ENCODE assay signal across 8 cellular contexts in the genomic region with DNA sequence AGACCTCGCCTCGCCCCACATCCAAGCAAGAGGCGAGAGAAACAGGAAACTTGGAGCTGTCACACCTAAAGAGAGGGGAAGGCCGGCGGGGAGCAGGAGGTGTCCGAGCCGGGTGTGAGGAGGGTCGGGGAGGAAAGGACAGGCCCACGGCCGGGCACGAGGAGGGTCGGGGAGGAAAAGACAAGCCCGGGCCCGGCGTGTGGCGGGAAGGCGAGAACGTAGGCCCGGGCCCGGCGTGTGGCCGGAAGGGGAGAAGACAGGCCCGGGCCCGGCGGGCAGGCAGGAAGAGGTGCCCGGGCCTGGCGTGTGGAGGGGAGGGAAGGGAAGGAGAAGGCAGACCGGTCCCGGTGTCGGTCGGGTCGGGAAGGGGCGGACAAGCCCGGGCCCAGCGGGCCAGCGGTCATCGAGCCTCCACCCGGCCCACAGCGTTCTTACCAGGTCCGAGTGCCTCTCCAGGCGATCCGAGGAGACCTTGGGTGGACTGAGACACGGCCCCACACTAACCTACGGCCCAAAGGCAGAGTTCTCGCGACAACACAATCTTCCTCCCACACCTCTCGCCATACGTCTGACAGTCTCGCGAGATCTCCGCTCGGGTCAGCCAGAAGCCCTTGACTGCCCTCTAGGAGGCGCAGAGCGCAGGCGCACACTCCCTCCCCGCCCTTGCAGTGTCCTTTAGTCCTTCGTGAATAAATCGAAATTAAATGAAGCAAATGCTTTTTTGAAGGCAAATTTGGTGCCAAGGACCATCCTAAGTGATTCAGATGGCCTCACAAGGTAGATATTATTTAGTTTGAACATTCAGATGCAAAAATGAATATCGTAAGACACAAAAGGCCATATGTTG. TPM values are rescaled to one million over a fixed set of nuclear protein-coding genes. Genes with fewer than 3 reads are reported as not detected.
A peak's percentile ranks its signal among the peaks of the same experiment; 100 is the strongest.
DNase-seq lines count a peak whose midpoint lies in the region; ATAC-seq, FAIRE-seq and TF ChIP-seq lines count a peak whose summit lies in the region.

A gene (minus strand): TSS at position 533 of the 847 bp plus-strand sequence. CDS start 13,943 bp downstream, outside the sequence.

- no peak for FAIRE-seq in HepG2 (lab: Jason Lieb, UNC)

- TF ChIP-seq EP300 in HepG2 (IDR thresholded peaks at IDR 0.05; ENCODE audit: low read depth in 2 of 2, low read length in 2 of 2): 0 out of 4 replicates have a peak, but pooled peaks of 1 of the 2 experiments have one; percentile 6
- TF ChIP-seq EP300 in HepG2 (CRISPR knock-in tag; IDR thresholded peaks at IDR 0.05; ENCODE audit: borderline replicate concordance): no peak

- peak; percentile 92 for TF ChIP-seq CTCF in HepG2 (CRISPR knock-in tag; IDR thresholded peaks at IDR 0.05)

- H3K36me3 ChIP-seq in HepG2 (replicated peaks in 1 of 2; ENCODE audit: control insufficient read depth in 1 of 2, insufficient read depth in 2 of 2, low read length in 2 of 2): peaks cover 0 to 6% of the 10 kb centered on the region in 2 experiments; a peak in 2 of 5 replicates

- TF ChIP-seq RAD21 in HepG2 (CRISPR knock-in tag; IDR thresholded peaks at IDR 0.05): no peak

- H3K4me2 ChIP-seq in HepG2 (ENCODE audit: low read depth, low read length): peak within 1 kb of the TSS; percentile 93

- POLR2A ChIA-PET in HepG2 (lab: Yijun Ruan, JAX): interaction anchor here (1.9 to 3.8 kb wide), 7 partner anchors 7 to 26 kb away, joined by 8 to 53 read pairs (median 22); no protein-coding TSS in a partner anchor

- peaks cover 79% of the 10 kb centered on the region for H3K4me1 ChIP-seq in HepG2 (ENCODE audit: insufficient read depth, low read length)

- BruUV-seq in HepG2 (replicated peaks; lab: Mats Ljungman, UMichigan): no TSS peak

- no peaks in the 10 kb centered on the region for H3K27me3 Mint-ChIP-seq in dendritic cell treated with granulocyte-macrophage colony-stimulating factor and Interleukin-4, amounts not matched to agents 40 ng/mL and 50 ng/mL, for 4 days

- H3K9me3 Mint-ChIP-seq in dendritic cell treated with granulocyte-macrophage colony-stimulating factor and Interleukin-4, amounts not matched to agents 40 ng/mL and 50 ng/mL, for 4 days: no peaks in the 10 kb centered on the region

- TF ChIP-seq POLR2A in HepG2 (IDR thresholded peaks at IDR 0.05; ENCODE audit: insufficient read depth in 1 of 2, low read depth in 2 of 2, low read length in 2 of 2): peak; percentile 95 to 97

- H3K27me3 ChIP-seq in HepG2 (ENCODE audit: control insufficient read depth in 1 of 2, insufficient read depth in 2 of 2, low read length in 2 of 2): no peaks in the 10 kb centered on the region; a peak in 1 of 5 replicates

- peaks cover 60% of the 10 kb centered on the region for H3K4me1 Mint-ChIP-seq in dendritic cell treated with granulocyte-macrophage colony-stimulating factor and Interleukin-4, amounts not matched to agents 40 ng/mL and 50 ng/mL, for 4 days (ENCODE audit: low read depth)

- ATAC-seq in GM19328 (IDR thresholded peaks at IDR 0.05; ENCODE audit: unreplicated experiment): peak; percentile 95
- peak; percentile 91 for ATAC-seq in HG03520 (IDR thresholded peaks at IDR 0.05; ENCODE audit: unreplicated experiment)
- peak; percentile 83 for ATAC-seq in HepG2

- WGBS in HepG2 (ENCODE audit: low lambda C conversion rate): 1% methylated on average over 33 of the region's 59 CpGs

- peak; percentile 40 to 96 (median 88) for DNase-seq in C1 segment of cervical spinal cord (lab: John Stamatoyannopoulos, UW)
- DNase-seq in NCI-H526 treated with DMSO at 0.1 percent for 48 hours (lab: John Stamatoyannopoulos, UW): peak; percentile 87
- DNase-seq in activated CD4-positive, alpha-beta T cell treated with anti-CD3 and anti-CD28 coated beads, Interleukin-2, amount 50 U/mL, for 1 hour: peak; percentile 97
- DNase-seq in HepG2 (ENCODE audit: low spot score): peak; percentile 97
- DNase-seq in stimulated activated CD4-positive, alpha-beta T cell treated with anti-CD3 and anti-CD28 coated beads, Interleukin-4, amount 100 ng/mL, for 1 hour: peak; percentile 95

- intact Hi-C loops in dendritic cell treated with granulocyte-macrophage colony-stimulating factor and Interleukin-4, amounts not matched to agents 40 ng/mL and 50 ng/mL, for 4 days (cut with micrococcal nuclease): no loop called here
- intact Hi-C loops in HepG2 (cut with micrococcal nuclease; ENCODE audit: unreplicated experiment): loop anchor here (1.0 to 5.0 kb wide), 2 partner anchors 22 to 62 kb away; no protein-coding TSS in a partner anchor

- peaks cover 35% of the 10 kb centered on the region for H3K36me3 Mint-ChIP-seq in dendritic cell treated with granulocyte-macrophage colony-stimulating factor and Interleukin-4, amounts not matched to agents 40 ng/mL and 50 ng/mL, for 4 days (ENCODE audit: low read depth)

- peak within 1 kb of the TSS; percentile 97 for H3K4me3 Mint-ChIP-seq in dendritic cell treated with granulocyte-macrophage colony-stimulating factor and Interleukin-4, amounts not matched to agents 40 ng/mL and 50 ng/mL, for 4 days

- peak within 1 kb of the TSS; percentile 86 for H3K27ac ChIP-seq in HepG2 (ENCODE audit: extremely low read length, insufficient read depth, low read length)

- CTCF ChIA-PET in HepG2 (lab: Yijun Ruan, JAX; ENCODE audit: low intra/inter-chr PET ratio, low total read pairs): no interaction called here

- in situ Hi-C loops in HepG2 (cut with HindIII; ENCODE audit: extremely low pct_ligation_motif_present, low pct_unique_long_range_greater_than_20kb): loop anchor here (5.0 kb wide), 1 partner anchor 62 kb away; no protein-coding TSS in a partner anchor

- peak within 1 kb of the TSS; percentile 85 to 92 (median 88) for H3K4me3 ChIP-seq in HepG2 (replicated peaks in 1 of 3; ENCODE audit: insufficient read depth in 1 of 3, low read depth in 2 of 3, low read length in 3 of 3)

- peaks cover 64% of the 10 kb centered on the region for H3K79me2 ChIP-seq in HepG2 (ENCODE audit: insufficient read depth, low read length)

- H4K20me1 ChIP-seq in HepG2 (ENCODE audit: insufficient read depth, low read length): peaks cover 32% of the 10 kb centered on the region

- H3K9me3 ChIP-seq in HepG2 (ENCODE audit: low read length): no peaks in the 10 kb centered on the region

- no peak within 1 kb of the TSS for H2AFZ ChIP-seq in HepG2 (ENCODE audit: low read length)

- H3K9ac ChIP-seq in HepG2 (ENCODE audit: insufficient read depth, low read depth, low read length): peak within 1 kb of the TSS; percentile 96

- H3K27ac Mint-ChIP-seq in dendritic cell treated with granulocyte-macrophage colony-stimulating factor and Interleukin-4, amounts not matched to agents 40 ng/mL and 50 ng/mL, for 4 days: peak within 1 kb of the TSS; percentile 98

TF ChIP-seq in HepG2, 621 proteins besides CTCF, POLR2A, EP300 and RAD21 (continues in another document):
- TF ChIP-seq, protein P1, sequence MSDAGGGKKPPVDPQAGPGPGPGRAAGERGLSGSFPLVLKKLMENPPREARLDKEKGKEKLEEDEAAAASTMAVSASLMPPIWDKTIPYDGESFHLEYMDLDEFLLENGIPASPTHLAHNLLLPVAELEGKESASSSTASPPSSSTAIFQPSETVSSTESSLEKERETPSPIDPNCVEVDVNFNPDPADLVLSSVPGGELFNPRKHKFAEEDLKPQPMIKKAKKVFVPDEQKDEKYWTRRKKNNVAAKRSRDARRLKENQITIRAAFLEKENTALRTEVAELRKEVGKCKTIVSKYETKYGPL (CRISPR knock-in tag; IDR thresholded peaks at IDR 0.05): no peak
- TF ChIP-seq HCFC1 (IDR thresholded peaks at IDR 0.05; ENCODE audit: low read depth, low read length): no peak
- TF ChIP-seq CREM (IDR thresholded peaks at IDR 0.05): no peak
- no peak for TF ChIP-seq CREM (CRISPR knock-in tag; IDR thresholded peaks at IDR 0.05)
- TF ChIP-seq ZNF776 (CRISPR knock-in tag; IDR thresholded peaks at IDR 0.05): no peak
- TF ChIP-seq, protein P2, sequence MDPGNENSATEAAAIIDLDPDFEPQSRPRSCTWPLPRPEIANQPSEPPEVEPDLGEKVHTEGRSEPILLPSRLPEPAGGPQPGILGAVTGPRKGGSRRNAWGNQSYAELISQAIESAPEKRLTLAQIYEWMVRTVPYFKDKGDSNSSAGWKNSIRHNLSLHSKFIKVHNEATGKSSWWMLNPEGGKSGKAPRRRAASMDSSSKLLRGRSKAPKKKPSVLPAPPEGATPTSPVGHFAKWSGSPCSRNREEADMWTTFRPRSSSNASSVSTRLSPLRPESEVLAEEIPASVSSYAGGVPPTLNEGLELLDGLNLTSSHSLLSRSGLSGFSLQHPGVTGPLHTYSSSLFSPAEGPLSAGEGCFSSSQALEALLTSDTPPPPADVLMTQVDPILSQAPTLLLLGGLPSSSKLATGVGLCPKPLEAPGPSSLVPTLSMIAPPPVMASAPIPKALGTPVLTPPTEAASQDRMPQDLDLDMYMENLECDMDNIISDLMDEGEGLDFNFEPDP (CRISPR knock-in tag; conservative IDR thresholded peaks at IDR 0.05): no peak
- no peak for TF ChIP-seq GTF2F1 (IDR thresholded peaks at IDR 0.05; ENCODE audit: low read length)
- TF ChIP-seq ZNF878 (CRISPR knock-in tag; IDR thresholded peaks at IDR 0.05): peak; percentile 58; the same call in 1 of the 2 replicates

RNA-seq across cellular contexts. Expression of the gene that starts here (rescaled TPM):
- total RNA-seq in HepG2 (2016; rRNA removed; fragmentation: Illumina TruSeq; extraction: Trizol): 306 and 519 TPM in 2 replicates
- 41.5 and 47.9 TPM in 2 replicates for total RNA-seq in HepG2 (2016; cell fraction: cytosol; rRNA removed; fragmentation: Illumina TruSeq; extraction: Trizol; ENCODE audit: low read depth)
- total RNA-seq in HepG2 (2016; cell fraction: insoluble cytoplasmic fraction; rRNA removed; fragmentation: Illumina TruSeq; extraction: Trizol): 301 and 511 TPM in 2 replicates
- total RNA-seq in HepG2 (2016; cell fraction: membrane; rRNA removed; fragmentation: Illumina TruSeq; extraction: Trizol): 139 and 156 TPM in 2 replicates
- total RNA-seq in HepG2 (2016; cell fraction: nucleus; rRNA removed; fragmentation: Illumina TruSeq; extraction: Trizol): 164 and 168 TPM in 2 replicates
- polyA plus RNA-seq in HepG2 (2011; rRNA removed): 324 and 400 TPM in 2 replicates
- 198 and 289 TPM in 2 replicates for polyA plus RNA-seq in HepG2 (2011; cell fraction: cytosol; rRNA removed)
- 115 and 150 TPM in 2 replicates for polyA plus RNA-seq in HepG2 (2011; cell fraction: nucleus; rRNA removed)
- polyA plus RNA-seq in HepG2 (2012): 250 and 343 TPM in 2 replicates
- 15.2 and 17.3 TPM in 2 replicates for polyA plus RNA-seq in HepG2 (2016; cell fraction: cytosol; fragmentation: Illumina TruSeq; extraction: Trizol; ENCODE audit: low read depth)
- 352 and 368 TPM in 2 replicates for polyA plus RNA-seq in HepG2 (2016; cell fraction: insoluble cytoplasmic fraction; fragmentation: Illumina TruSeq; extraction: Trizol; ENCODE audit: low read depth)
- 48.5 and 57.6 TPM in 2 replicates for polyA plus RNA-seq in HepG2 (2016; cell fraction: membrane; fragmentation: Illumina TruSeq; extraction: Trizol; ENCODE audit: low read depth)
- 161 and 162 TPM in 2 replicates for polyA plus RNA-seq in HepG2 (2016; cell fraction: nucleus; fragmentation: Illumina TruSeq; extraction: Trizol; ENCODE audit: insufficient read depth, low read depth)
- 203 and 487 TPM in 2 replicates for polyA minus RNA-seq in HepG2 (2011; rRNA and poly(A)+ RNA removed; ENCODE audit: low replicate concordance)
- 356 and 419 TPM in 2 replicates for polyA minus RNA-seq in HepG2 (2011; cell fraction: cytosol; rRNA and poly(A)+ RNA removed)
- polyA minus RNA-seq in HepG2 (2011; cell fraction: nucleus; rRNA and poly(A)+ RNA removed): 163 and 303 TPM in 2 replicates

Comparison
In these comparisons a context has a peak if more than half of its experiments do, and no peak if none do; other contexts are left out.
1. Peak in every context shown above with its lines: DNase-seq, ATAC-seq, H3K4me3 ChIP-seq and H3K27ac ChIP-seq.